ENCODE assay signal across 8 cellular contexts in the genomic region with DNA sequence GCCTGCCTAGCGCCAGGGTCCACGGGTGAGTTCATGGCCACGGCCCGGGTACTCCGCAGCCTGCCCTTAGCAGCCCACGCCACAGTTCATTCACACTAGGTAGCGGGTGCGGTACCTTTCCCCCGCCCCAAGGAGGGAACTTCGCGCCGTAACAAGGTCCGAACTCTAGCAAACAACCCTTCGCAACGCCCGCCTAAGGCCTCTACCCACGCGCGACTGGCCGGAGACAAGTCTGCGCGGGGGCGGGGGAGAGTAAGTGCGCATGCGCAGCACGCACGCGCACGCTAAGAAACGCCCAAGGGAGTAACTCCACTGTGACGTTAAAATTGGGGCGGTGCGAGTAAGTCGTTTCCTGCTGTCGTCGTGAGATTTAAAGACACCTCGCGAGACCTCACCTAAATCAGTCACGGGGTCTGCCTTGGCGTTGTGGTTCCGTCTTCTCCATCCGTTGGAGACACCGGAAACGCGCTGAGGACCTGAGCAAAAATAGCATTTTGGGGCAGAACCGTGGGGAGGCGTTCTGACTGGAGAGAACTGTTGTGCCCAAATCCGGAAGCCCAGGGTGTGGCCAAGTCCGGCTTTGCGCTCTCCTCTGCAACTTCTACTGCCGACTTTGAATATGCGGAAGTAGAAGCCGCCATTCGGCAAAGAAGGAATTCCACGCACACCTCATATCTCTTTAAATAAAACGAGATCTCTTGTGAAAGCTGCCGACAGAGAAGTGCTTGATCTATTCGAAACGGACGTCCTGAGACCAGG. TPM values are rescaled to one million over a fixed set of nuclear protein-coding genes. Genes with fewer than 3 reads are reported as not detected.
DNase-seq lines count a peak whose midpoint lies in the region; ATAC-seq, FAIRE-seq and TF ChIP-seq lines count a peak whose summit lies in the region.

A gene with protein sequence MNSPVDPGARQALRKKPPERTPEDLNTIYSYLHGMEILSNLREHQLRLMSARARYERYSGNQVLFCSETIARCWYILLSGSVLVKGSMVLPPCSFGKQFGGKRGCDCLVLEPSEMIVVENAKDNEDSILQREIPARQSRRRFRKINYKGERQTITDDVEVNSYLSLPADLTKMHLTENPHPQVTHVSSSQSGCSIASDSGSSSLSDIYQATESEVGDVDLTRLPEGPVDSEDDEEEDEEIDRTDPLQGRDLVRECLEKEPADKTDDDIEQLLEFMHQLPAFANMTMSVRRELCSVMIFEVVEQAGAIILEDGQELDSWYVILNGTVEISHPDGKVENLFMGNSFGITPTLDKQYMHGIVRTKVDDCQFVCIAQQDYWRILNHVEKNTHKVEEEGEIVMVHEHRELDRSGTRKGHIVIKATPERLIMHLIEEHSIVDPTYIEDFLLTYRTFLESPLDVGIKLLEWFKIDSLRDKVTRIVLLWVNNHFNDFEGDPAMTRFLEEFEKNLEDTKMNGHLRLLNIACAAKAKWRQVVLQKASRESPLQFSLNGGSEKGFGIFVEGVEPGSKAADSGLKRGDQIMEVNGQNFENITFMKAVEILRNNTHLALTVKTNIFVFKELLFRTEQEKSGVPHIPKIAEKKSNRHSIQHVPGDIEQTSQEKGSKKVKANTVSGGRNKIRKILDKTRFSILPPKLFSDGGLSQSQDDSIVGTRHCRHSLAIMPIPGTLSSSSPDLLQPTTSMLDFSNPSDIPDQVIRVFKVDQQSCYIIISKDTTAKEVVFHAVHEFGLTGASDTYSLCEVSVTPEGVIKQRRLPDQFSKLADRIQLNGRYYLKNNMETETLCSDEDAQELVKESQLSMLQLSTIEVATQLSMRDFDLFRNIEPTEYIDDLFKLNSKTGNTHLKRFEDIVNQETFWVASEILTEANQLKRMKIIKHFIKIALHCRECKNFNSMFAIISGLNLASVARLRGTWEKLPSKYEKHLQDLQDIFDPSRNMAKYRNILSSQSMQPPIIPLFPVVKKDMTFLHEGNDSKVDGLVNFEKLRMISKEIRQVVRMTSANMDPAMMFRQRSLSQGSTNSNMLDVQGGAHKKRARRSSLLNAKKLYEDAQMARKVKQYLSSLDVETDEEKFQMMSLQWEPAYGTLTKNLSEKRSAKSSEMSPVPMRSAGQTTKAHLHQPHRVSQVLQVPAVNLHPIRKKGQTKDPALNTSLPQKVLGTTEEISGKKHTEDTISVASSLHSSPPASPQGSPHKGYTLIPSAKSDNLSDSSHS (N-terminal part only) (minus strand): TSS at position 234 of the 759 bp plus-strand sequence. CDS start 199 bp downstream, at position 35.

- H3K9me1 ChIP-seq in keratinocyte (ENCODE audit: control insufficient read depth, extremely low read depth, insufficient read depth, low read length), result peaks cover 3% of the 10 kb centered on the region

- H3K9me3 ChIP-seq in keratinocyte (ENCODE audit: control insufficient read depth, low read depth, low read length), result no peaks in the 10 kb centered on the region

- peaks cover 0 to 2% of the 10 kb centered on the region in 2 experiments for H3K36me3 ChIP-seq in keratinocyte (ENCODE audit: control insufficient read depth in 2 of 2, extremely low read depth in 1 of 2, insufficient read depth in 2 of 2, low read length in 2 of 2)

- peak; percentile 89 for ATAC-seq in HG03432 (IDR thresholded peaks at IDR 0.05; ENCODE audit: unreplicated experiment)

- H2AFZ ChIP-seq in keratinocyte (ENCODE audit: control insufficient read depth, low read length), result peak within 1 kb of the TSS; percentile 97

- peaks cover 30% of the 10 kb centered on the region for H3K4me1 ChIP-seq in keratinocyte (ENCODE audit: control insufficient read depth, extremely low read depth, insufficient read depth, low read length)

- H3K79me2 ChIP-seq in keratinocyte (ENCODE audit: control insufficient read depth, insufficient read depth, low read length), result peaks cover 48% of the 10 kb centered on the region

- H3K27ac ChIP-seq in keratinocyte (ENCODE audit: control insufficient read depth, insufficient read depth, low read length), result peak within 1 kb of the TSS; percentile 91

- peak within 1 kb of the TSS; percentile 77 to 97 (median 97) for H3K4me3 ChIP-seq in keratinocyte (ENCODE audit: control insufficient read depth in 2 of 3, extremely low read depth in 1 of 3, insufficient read depth in 2 of 3, low read depth in 1 of 3, low read length in 3 of 3)

- H3K4me2 ChIP-seq in keratinocyte (ENCODE audit: control insufficient read depth, extremely low read depth, insufficient read depth, low read depth, low read length), result peak within 1 kb of the TSS; percentile 95

- DNase-seq in AML-193 (lab: John Stamatoyannopoulos, UW) (peak; percentile 99), NCI-H510A (lab: John Stamatoyannopoulos, UW) (peak; percentile 93), cerebellum (ENCODE audit: low spot score) (peak; percentile 95), keratinocyte (ENCODE audit: low read depth, low spot score) (peak; percentile 96)
- peak; percentile 92 for DNase-seq in activated CD4-positive, alpha-beta T cell treated with anti-CD3 and anti-CD28 coated beads for 1 hour
- peak; percentile 84 to 89 for DNase-seq in stimulated activated CD4-positive, alpha-beta T cell treated with anti-CD3 and anti-CD28 coated beads, Interleukin-15, amount 100 ng/mL, for 1 hour (ENCODE audit: low read depth in 1 of 2, low spot score in 1 of 2)

- peak in 1 of 3 experiments; percentile 14 for TF ChIP-seq CTCF in keratinocyte (optimal IDR thresholded peaks at IDR 0.05 in 1 of 3, IDR thresholded peaks at IDR 0.05 in 1 of 3, conservative IDR thresholded peaks at IDR 0.05 in 1 of 3; ENCODE audit: extremely low read depth in 1 of 3, insufficient read depth in 2 of 3, low read length in 3 of 3)

- dilution Hi-C loops in keratinocyte (cut with MboI; ENCODE audit: extremely low pct_ligation_motif_present, low sequenced_read_pairs), result no loop called here

- peak; percentile 70 for TF ChIP-seq POLR2A in GM19099 (IDR thresholded peaks at IDR 0.05; ENCODE audit: extremely low read depth, insufficient read length, low read depth)

- H3K9ac ChIP-seq in keratinocyte (ENCODE audit: control insufficient read depth, extremely low read depth, insufficient read depth, low read length), result peak within 1 kb of the TSS; percentile 86

- FAIRE-seq in keratinocyte (lab: Jason Lieb, UNC), result peak; percentile 89

- no peaks in the 10 kb centered on the region for H3K27me3 ChIP-seq in keratinocyte (ENCODE audit: control insufficient read depth, extremely low read depth, insufficient read depth, low read length)

- H4K20me1 ChIP-seq in keratinocyte (ENCODE audit: control insufficient read depth, extremely low read depth, insufficient read depth, low read length), result no peaks in the 10 kb centered on the region

RNA-seq across cellular contexts. Expression of the gene that starts here (rescaled TPM):
- total RNA-seq in cerebellum, result 139 TPM
- 6.2 to 8.7 TPM (median 6.8 TPM) in 3 replicates for polyA plus RNA-seq in keratinocyte
- polyA plus RNA-seq in keratinocyte (2011; ENCODE audit: low read depth), result 15.7 TPM
- polyA plus RNA-seq in keratinocyte (2011; cell fraction: cytosol; rRNA removed), result 1.7 and 3.6 TPM in 2 replicates
- 14.1 and 14.7 TPM in 2 replicates for polyA plus RNA-seq in keratinocyte (2011; cell fraction: nucleus; rRNA removed)
- 3.6 and 4.4 TPM in 2 replicates for polyA plus RNA-seq in keratinocyte (2012; ENCODE audit: low replicate concordance)
- polyA minus RNA-seq in keratinocyte, result 4.1 to 58.2 TPM (median 30.6 TPM) in 3 replicates
- 9.6 TPM for polyA minus RNA-seq in keratinocyte (2011; cell fraction: cytosol; rRNA and poly(A)+ RNA removed)
- polyA minus RNA-seq in keratinocyte (2011; cell fraction: nucleus; rRNA and poly(A)+ RNA removed), result 32.0 and 64.1 TPM in 2 replicates

Comparison
In these comparisons a context has a peak if more than half of its experiments do, and no peak if none do; other contexts are left out.
1. Peak in every context shown above with its lines: DNase-seq, ATAC-seq, H3K4me3 ChIP-seq and H3K27ac ChIP-seq.